ENCODE assay signal across 1 cellular context in genomic region chrX:32644476-32644875, GRCh38.
A peak's percentile ranks its signal among the peaks of the same experiment; 100 is the strongest.
TF ChIP-seq lines count a peak whose summit lies in the region.

No MANE protein-coding gene starts in this region.

TF ChIP-seq in H1, 55 proteins besides CTCF, POLR2A, EP300 and RAD21:
- no peak for TF ChIP-seq ASH2L (IDR thresholded peaks at IDR 0.05; ENCODE audit: low read length)
- TF ChIP-seq TAF1 (IDR thresholded peaks at IDR 0.05; ENCODE audit: low read depth, low read length) = no peak
- peak; percentile 69 for TF ChIP-seq TEAD4 (IDR thresholded peaks at IDR 0.05; ENCODE audit: low read depth, low read length)
- TF ChIP-seq SAP30 (IDR thresholded peaks at IDR 0.05; ENCODE audit: insufficient read depth, insufficient replicate concordance, low read length) = no peak
- peak; percentile 27 for TF ChIP-seq NANOG (IDR thresholded peaks at IDR 0.05; ENCODE audit: insufficient read depth, low read depth, low read length, poor library complexity, severe bottlenecking)
- no peak for TF ChIP-seq RXRA (IDR thresholded peaks at IDR 0.05; ENCODE audit: insufficient read depth, low read depth, low read length)
- no peak for TF ChIP-seq CBX5 (IDR thresholded peaks at IDR 0.05; ENCODE audit: low read depth, low read length)
- TF ChIP-seq BRCA1 (IDR thresholded peaks at IDR 0.05; ENCODE audit: low read depth, low read length) = no peak
- TF ChIP-seq KDM5A (IDR thresholded peaks at IDR 0.05; ENCODE audit: low read length) = no peak
- TF ChIP-seq TBP (IDR thresholded peaks at IDR 0.05; ENCODE audit: low read depth, low read length) = no peak
- TF ChIP-seq POLR2AphosphoS5 (IDR thresholded peaks at IDR 0.05; ENCODE audit: low read depth, low read length) = no peak
TF ChIP-seq in H1: peak in this region for 2.
